8 cellular contexts compared by ENCODE assay signal in genomic region chr10:17607603-17608332, GRCh38. TPM values are rescaled to one million over a fixed set of nuclear protein-coding genes. Genes with fewer than 3 reads are reported as not detected.
DNase-seq lines count a peak whose midpoint lies in the region; ATAC-seq and TF ChIP-seq lines count a peak whose summit lies in the region.
"Had no signal": no experiment of that assay in that cellular context is flagged by ENCODE, and none has a peak within 500 bp of the region (broad histone marks: within the 10 kb centered on the region; RNA-seq: fewer than 3 reads in every experiment).

No MANE protein-coding gene starts in this region.

- H3K4me1 ChIP-seq in right lobe of liver (no peaks in the 10 kb centered on the region), vagina (no peaks in the 10 kb centered on the region)

- TF ChIP-seq POLR2A in right lobe of liver (IDR thresholded peaks at IDR 0.05) = no peak
- TF ChIP-seq POLR2A in vagina (IDR thresholded peaks at IDR 0.05) = no peak

- peak overlapping the region; percentile 27 for H3K27ac Mint-ChIP-seq in chondrocyte (ENCODE audit: unreplicated experiment)
- H3K27ac Mint-ChIP-seq: dendritic cell treated with granulocyte-macrophage colony-stimulating factor and Interleukin-4, amounts not matched to agents 40 ng/mL and 50 ng/mL, for 4 days had no signal

- H3K36me3 ChIP-seq in right lobe of liver (no peaks in the 10 kb centered on the region), vagina (no peaks in the 10 kb centered on the region)

- no peaks in the 10 kb centered on the region for H3K9me3 ChIP-seq in right lobe of liver
- H3K9me3 ChIP-seq in vagina = no peaks in the 10 kb centered on the region

- intact Hi-C loops in right lobe of liver (cut with DNase I) (loop anchor here in 1 of 2 donors (10.0 kb wide), 1 partner anchor 127 kb away; no protein-coding TSS in a partner anchor), vagina (cut with DNase I) (loop anchor here (5.0 kb wide), 1 partner anchor 135 kb away; no protein-coding TSS in a partner anchor)

- H3K27me3 ChIP-seq in right lobe of liver (no peaks in the 10 kb centered on the region), vagina (no peaks in the 10 kb centered on the region)

- DNase-seq in DMS114 treated with DMSO at 0.1 percent for 48 hours (lab: John Stamatoyannopoulos, UW; ENCODE audit: unreplicated experiment) (peak; percentile 51), NOMO-1 treated with dmso at 0.1 percent for 144 hours (lab: John Stamatoyannopoulos, UW; ENCODE audit: unreplicated experiment) (peak; percentile 10), chondrocyte (ENCODE audit: low spot score) (no peak), right lobe of liver (no peak), vagina (ENCODE audit: extremely low spot score in 2 of 2) (no peak)

- WGBS in right lobe of liver (ENCODE audit: insufficient coverage, low coverage, low lambda C conversion rate, missing lambda C conversion rate) = 50% methylated on average over 9 of the region's 9 CpGs

- peak; percentile 95 for TF ChIP-seq CTCF in chondrocyte (IDR thresholded peaks at IDR 0.05)
- TF ChIP-seq CTCF in right lobe of liver (IDR thresholded peaks at IDR 0.05) = peak; percentile 76 to 91 (median 82)
- TF ChIP-seq CTCF in vagina (IDR thresholded peaks at IDR 0.05) = peak; percentile 54 to 87 (median 84)

- peaks cover 6% of the 10 kb centered on the region for H3K36me3 Mint-ChIP-seq in chondrocyte (ENCODE audit: low read depth)

- H3K27me3 Mint-ChIP-seq in chondrocyte (ENCODE audit: low read depth) = no peaks in the 10 kb centered on the region
- H3K27me3 Mint-ChIP-seq: dendritic cell treated with granulocyte-macrophage colony-stimulating factor and Interleukin-4, amounts not matched to agents 40 ng/mL and 50 ng/mL, for 4 days had no signal

- H3K4me1 Mint-ChIP-seq in chondrocyte (ENCODE audit: low read depth) = peaks cover 11% of the 10 kb centered on the region

- no peak overlapping the region for H3K4me3 Mint-ChIP-seq in chondrocyte (ENCODE audit: unreplicated experiment)
- H3K4me3 Mint-ChIP-seq: dendritic cell treated with granulocyte-macrophage colony-stimulating factor and Interleukin-4, amounts not matched to agents 40 ng/mL and 50 ng/mL, for 4 days had no signal

- no peaks in the 10 kb centered on the region for H3K9me3 Mint-ChIP-seq in chondrocyte (ENCODE audit: low read depth)
- H3K9me3 Mint-ChIP-seq: dendritic cell treated with granulocyte-macrophage colony-stimulating factor and Interleukin-4, amounts not matched to agents 40 ng/mL and 50 ng/mL, for 4 days had no signal

- H3K4me3 ChIP-seq in right lobe of liver (no peak overlapping the region), vagina (no peak overlapping the region)

- peak; percentile 76 for ATAC-seq in GM18867 (IDR thresholded peaks at IDR 0.05; ENCODE audit: unreplicated experiment)
- peak; percentile 74 for ATAC-seq in HG03135 (IDR thresholded peaks at IDR 0.05; ENCODE audit: unreplicated experiment)
- peak; percentile 89 to 96 (median 94) for ATAC-seq in right lobe of liver

- H3K27ac ChIP-seq in right lobe of liver = no peak overlapping the region
- H3K27ac ChIP-seq in vagina = no peak overlapping the region

RNA-seq across cellular contexts. Expression of gene HACD1, which starts 9.4 kb away (rescaled TPM):
- total RNA-seq in chondrocyte (31.6 to 77.4 TPM (median 71.6 TPM) in 3 replicates), right lobe of liver (1 to 10 TPM in 5 of 6 experiments, under 1 TPM in 1; 0.79 to 6.4 (median 1.7) TPM), vagina (6.4 TPM)

RNA-seq across cellular contexts. Expression of gene STAM, which starts 36.2 kb away (rescaled TPM):
- total RNA-seq in chondrocyte = 27.4 to 30.7 TPM (median 27.6 TPM) in 3 replicates
- total RNA-seq in right lobe of liver = 10 to 100 TPM in 2 of 6 experiments, 1 to 10 TPM in 4; 7.9 to 13.4 (median 8.2) TPM
- total RNA-seq in vagina = 16.0 TPM

Comparison
In these comparisons a context has a peak if more than half of its experiments do, and no peak if none do; other contexts are left out.
1. DNase-seq: peak in DMS114 treated with DMSO at 0.1 percent for 48 hours (single experiment) and NOMO-1 treated with dmso at 0.1 percent for 144 hours (single experiment); none in chondrocyte (single experiment), right lobe of liver (0 of 3) and vagina (0 of 2).
2. Peak in every context shown above with its lines, with median percentiles within 50 percentile points of each other: ATAC-seq and CTCF ChIP-seq.